Comparison of ENCODE assay signal across 16 cellular contexts in genomic region chr10:45505336-45505735, GRCh38.
DNase-seq lines count a peak whose midpoint lies in the region; ATAC-seq, FAIRE-seq and TF ChIP-seq lines count a peak whose summit lies in the region.
"Had no signal": no experiment of that assay in that cellular context is flagged by ENCODE, and none has a peak within 500 bp of the region (broad histone marks: within the 10 kb centered on the region; RNA-seq: fewer than 3 reads in every experiment).

No MANE protein-coding gene starts in this region.

- no peaks in the 10 kb centered on the region for H3K27me3 ChIP-seq in tibial nerve
- H3K27me3 ChIP-seq: BE2C had no signal

- H3K4me3 ChIP-seq in tibial nerve = no peak overlapping the region
- H3K4me3 ChIP-seq: PC-9 had no signal

- H3K36me3 ChIP-seq in tibial nerve = no peaks in the 10 kb centered on the region
- H3K36me3 ChIP-seq: BE2C had no signal

- no peak overlapping the region for H3K27ac ChIP-seq in tibial nerve
- H3K27ac ChIP-seq: PC-9 had no signal

- ATAC-seq in HG03460 (IDR thresholded peaks at IDR 0.05; ENCODE audit: unreplicated experiment) (no peak), HG02884 (IDR thresholded peaks at IDR 0.05; ENCODE audit: unreplicated experiment) (no peak)
- ATAC-seq: Right ventricle myocardium inferior, T-helper 17 cell had no signal

- TF ChIP-seq POLR2A in tibial nerve (IDR thresholded peaks at IDR 0.05) = no peak

- no peaks in the 10 kb centered on the region for H3K9me3 ChIP-seq in tibial nerve
- H3K9me3 ChIP-seq: BE2C had no signal

- no peaks in the 10 kb centered on the region for H3K4me1 ChIP-seq in tibial nerve

- TF ChIP-seq EP300 in tibial nerve (IDR thresholded peaks at IDR 0.05) = no peak

- no peak for TF ChIP-seq CTCF in tibial nerve (IDR thresholded peaks at IDR 0.05)

- DNase-seq in DMS 273 (lab: John Stamatoyannopoulos, UW; ENCODE audit: unreplicated experiment) (peak; percentile 66), NCI-H2171 (lab: John Stamatoyannopoulos, UW) (peak; percentile 32), RPMI7951 (ENCODE audit: low read depth) (peak; percentile 0), NOMO-1 treated with DMSO at 0.1 percent for 48 hours (lab: John Stamatoyannopoulos, UW; ENCODE audit: unreplicated experiment) (no peak), tibial nerve (ENCODE audit: low spot score in 2 of 2) (no peak)
- DNase-seq: BE2C; CD8-positive, alpha-beta memory T cell; H7; NCI-H187; PC-9; T-helper 17 cell had no signal

- WGBS in tibial nerve, 2 donors = 63 to 68% methylated on average over 2 of the region's 2 CpGs

- peak; percentile 96 for FAIRE-seq in islet of Langerhans (lab: Jason Lieb, UNC)
- FAIRE-seq: HTR-8/SVneo had no signal

Comparison
In these comparisons a context has a peak if more than half of its experiments do, and no peak if none do; other contexts are left out.
1. DNase-seq: peak in DMS 273 (single experiment), NCI-H2171 (single experiment) and RPMI7951 (single experiment); none in NOMO-1 treated with DMSO at 0.1 percent for 48 hours (single experiment) and tibial nerve (0 of 2).